In the genomic region with DNA sequence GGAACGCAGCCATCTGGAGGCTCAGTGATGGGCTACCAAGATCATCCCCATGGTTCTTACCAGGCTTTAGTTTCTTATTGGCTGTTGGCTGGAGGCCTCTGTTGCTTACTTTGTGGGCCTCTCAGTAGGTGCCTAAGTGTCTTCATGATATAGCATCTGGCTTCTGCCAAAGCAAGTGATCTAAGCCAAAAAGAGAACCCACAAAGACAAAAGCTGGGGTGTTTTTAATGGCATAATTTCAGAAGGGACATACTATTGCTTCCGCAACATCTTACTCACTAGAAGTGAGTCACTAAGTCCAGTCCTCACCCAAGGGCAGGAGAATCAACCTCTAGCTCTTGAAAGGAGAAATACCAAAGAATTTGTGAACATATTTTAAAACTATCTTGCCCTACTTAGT, we compare ENCODE assay signal across 13 cellular contexts.
DNase-seq lines count a peak whose midpoint lies in the region; ATAC-seq and TF ChIP-seq lines count a peak whose summit lies in the region.
"Had no signal": no experiment of that assay in that cellular context is flagged by ENCODE, and none has a peak within 500 bp of the region (broad histone marks: within the 10 kb centered on the region; RNA-seq: fewer than 3 reads in every experiment).

No MANE protein-coding gene starts in this region.

- H3K79me2 ChIP-seq in osteoblast (ENCODE audit: insufficient read depth, low read length), result no peaks in the 10 kb centered on the region

- peak overlapping the region; percentile 56 for H3K4me2 ChIP-seq in osteoblast (ENCODE audit: insufficient read depth, low read length)

- TF ChIP-seq POLR2A in esophagus muscularis mucosa (IDR thresholded peaks at IDR 0.05; ENCODE audit: low read depth), result no peak
- TF ChIP-seq POLR2A in right lobe of liver (IDR thresholded peaks at IDR 0.05), result no peak

- H3K36me3 ChIP-seq in osteoblast (ENCODE audit: insufficient read depth, low read length) (no peaks in the 10 kb centered on the region), esophagus muscularis mucosa (no peaks in the 10 kb centered on the region), right lobe of liver (no peaks in the 10 kb centered on the region)
- H3K36me3 ChIP-seq: gastroesophageal sphincter, left lung had no signal

- no peak for TF ChIP-seq CTCF in choroid plexus epithelial cell (conservative IDR thresholded peaks at IDR 0.05; ENCODE audit: low read depth, low read length)
- TF ChIP-seq CTCF in osteoblast (IDR thresholded peaks at IDR 0.05; ENCODE audit: extremely low read depth, low read depth, low read length), result no peak
- TF ChIP-seq CTCF in esophagus muscularis mucosa (IDR thresholded peaks at IDR 0.05), result no peak
- no peak for TF ChIP-seq CTCF in right lobe of liver (IDR thresholded peaks at IDR 0.05)

- H3K4me3 ChIP-seq in choroid plexus epithelial cell (ENCODE audit: low read depth, low read length) (no peak overlapping the region), osteoblast (ENCODE audit: insufficient read depth, low read length) (no peak overlapping the region), esophagus muscularis mucosa (no peak overlapping the region), right lobe of liver (no peak overlapping the region)
- H3K4me3 ChIP-seq: gastroesophageal sphincter, left lung had no signal

- no peak for TF ChIP-seq EP300 in esophagus muscularis mucosa (IDR thresholded peaks at IDR 0.05)

- H3K27me3 ChIP-seq in osteoblast (ENCODE audit: insufficient read depth, low read length) (no peaks in the 10 kb centered on the region), esophagus muscularis mucosa (no peaks in the 10 kb centered on the region), right lobe of liver (no peaks in the 10 kb centered on the region)
- H3K27me3 ChIP-seq: gastroesophageal sphincter, left lung had no signal

- H3K9me3 ChIP-seq in osteoblast (ENCODE audit: low read depth, low read length) (no peaks in the 10 kb centered on the region), esophagus muscularis mucosa (no peaks in the 10 kb centered on the region), right lobe of liver (no peaks in the 10 kb centered on the region)
- H3K9me3 ChIP-seq: gastroesophageal sphincter, left lung had no signal

- peak overlapping the region; percentile 55 for H3K27ac ChIP-seq in osteoblast (ENCODE audit: low read depth, low read length)
- no peak overlapping the region for H3K27ac ChIP-seq in esophagus muscularis mucosa (replicated peaks in 1 of 4)
- H3K27ac ChIP-seq in right lobe of liver, result no peak overlapping the region
- H3K27ac ChIP-seq: gastroesophageal sphincter, left lung had no signal

- no peaks in the 10 kb centered on the region for H4K20me1 ChIP-seq in osteoblast (ENCODE audit: insufficient read depth, low read length)

- ATAC-seq in right lobe of liver, result no peak
- ATAC-seq: gastroesophageal sphincter, left lung had no signal

- DNase-seq in GM03348 (ENCODE audit: low spot score) (peak; percentile 74), NCI-H446 (lab: John Stamatoyannopoulos, UW) (peak; percentile 32 to 77), choroid plexus epithelial cell (ENCODE audit: low read depth) (peak; percentile 92), osteoblast (ENCODE audit: insufficient read length, low spot score, missing footprints) (peak; percentile 65), NCI-H748 treated with DMSO at 0.1 percent for 48 hours (lab: John Stamatoyannopoulos, UW) (no peak), esophagus muscularis mucosa (ENCODE audit: extremely low spot score) (no peak), right lobe of liver (no peak)
- DNase-seq: activated CD8-positive, alpha-beta memory T cell treated with anti-CD3 and anti-CD28 coated beads for 24 hours; left lung; nucleus accumbens; stimulated activated CD4-positive, alpha-beta T cell treated with anti-CD3 and anti-CD28 coated beads, Interleukin-1b, Interleukin-23, amount 100 ng/mL, for 48 hours; stimulated activated naive CD4-positive, alpha-beta T cell treated with Interleukin-2 at 50 U/mL for 16 hours had no signal

- no peak overlapping the region for H2AFZ ChIP-seq in osteoblast (ENCODE audit: low read length)

- H3K4me1 ChIP-seq in osteoblast (ENCODE audit: insufficient read depth, low read length), result peaks cover 25% of the 10 kb centered on the region
- peaks cover 0 to 6% (median 0%) of the 10 kb centered on the region in 4 donors for H3K4me1 ChIP-seq in esophagus muscularis mucosa
- no peaks in the 10 kb centered on the region for H3K4me1 ChIP-seq in right lobe of liver
- H3K4me1 ChIP-seq: gastroesophageal sphincter, left lung had no signal

- WGBS in esophagus muscularis mucosa, result 38% methylated on average over 2 of the region's 2 CpGs
- WGBS in right lobe of liver (ENCODE audit: insufficient coverage, low coverage, low lambda C conversion rate, missing lambda C conversion rate), result 44% methylated on average over 2 of the region's 2 CpGs

- intact Hi-C loops in esophagus muscularis mucosa (cut with DNase I), result no loop called here
- intact Hi-C loops in right lobe of liver (cut with DNase I), result no loop called here

Comparison
In these comparisons a context has a peak if more than half of its experiments do, and no peak if none do; other contexts are left out.
1. DNase-seq: peak in GM03348 (single experiment), NCI-H446 (2 of 2), choroid plexus epithelial cell (single experiment) and osteoblast (single experiment); none in NCI-H748 treated with DMSO at 0.1 percent for 48 hours (single experiment), esophagus muscularis mucosa (single experiment) and right lobe of liver (0 of 3).